11 cellular contexts compared by ENCODE assay signal in genomic region chr12:111428081-111428727, GRCh38. TPM values are rescaled to one million over a fixed set of nuclear protein-coding genes. Genes with fewer than 3 reads are reported as not detected.
DNase-seq lines count a peak whose midpoint lies in the region; ATAC-seq and TF ChIP-seq lines count a peak whose summit lies in the region.
"Had no signal": no experiment of that assay in that cellular context is flagged by ENCODE, and none has a peak within 500 bp of the region (broad histone marks: within the 10 kb centered on the region; RNA-seq: fewer than 3 reads in every experiment).

No MANE protein-coding gene starts in this region.

- peaks cover 91% of the 10 kb centered on the region for H3K4me1 Mint-ChIP-seq in CD14-positive monocyte
- H3K4me1 Mint-ChIP-seq in HFFc6 (ENCODE audit: low read depth): peaks cover 58% of the 10 kb centered on the region
- peaks cover 63 to 70% of the 10 kb centered on the region in 2 donors for H3K4me1 Mint-ChIP-seq in natural killer cell treated with Interleukin-12 subunit alpha and Interleukin-12 subunit beta and Interleukin-15 and Interleukin-18, amount 100 ng/mL, for 72 hours (ENCODE audit: low read depth in 2 of 2)

- peak overlapping the region; percentile 33 for H3K27ac ChIP-seq in caudate nucleus (ENCODE audit: low read depth, low read length)
- H3K27ac ChIP-seq: foreskin keratinocyte had no signal

- no peak for ATAC-seq in natural killer cell treated with Interleukin-12 subunit alpha and Interleukin-12 subunit beta and Interleukin-15 and Interleukin-18, amount 100 ng/mL, for 72 hours
- ATAC-seq in GM18858 (IDR thresholded peaks at IDR 0.05; ENCODE audit: unreplicated experiment): no peak
- ATAC-seq in GM21515 (IDR thresholded peaks at IDR 0.05; ENCODE audit: unreplicated experiment): no peak
- no peak for ATAC-seq in HG03571 (IDR thresholded peaks at IDR 0.05; ENCODE audit: unreplicated experiment)
- ATAC-seq in HG03521 (IDR thresholded peaks at IDR 0.05; ENCODE audit: unreplicated experiment): no peak
- ATAC-seq: foreskin keratinocyte had no signal

- DNase-seq in CD14-positive monocyte (ENCODE audit: low spot score): no peak
- DNase-seq in HFFc6: no peak
- DNase-seq in caudate nucleus (lab: John Stamatoyannopoulos, UW): no peak
- no peak for DNase-seq in natural killer cell treated with Interleukin-12 subunit alpha and Interleukin-12 subunit beta and Interleukin-15 and Interleukin-18, amount 100 ng/mL, for 72 hours (ENCODE audit: low spot score)
- DNase-seq: central memory CD4-positive, alpha-beta T cell; foreskin keratinocyte; NCI-H345 had no signal

- H3K27me3 Mint-ChIP-seq in CD14-positive monocyte (ENCODE audit: low read depth in 3 of 3): peaks cover 0 to 2% (median 0%) of the 10 kb centered on the region in 3 donors
- no peaks in the 10 kb centered on the region for H3K27me3 Mint-ChIP-seq in HFFc6 (ENCODE audit: insufficient read depth)
- H3K27me3 Mint-ChIP-seq in natural killer cell treated with Interleukin-12 subunit alpha and Interleukin-12 subunit beta and Interleukin-15 and Interleukin-18, amount 100 ng/mL, for 72 hours: no peaks in the 10 kb centered on the region

- TF ChIP-seq CTCF in CD14-positive monocyte (IDR thresholded peaks at IDR 0.05) (no peak), HFFc6 (IDR thresholded peaks at IDR 0.05) (no peak)

- H3K4me3 Mint-ChIP-seq in CD14-positive monocyte (peak overlapping the region; percentile 66 to 69), HFFc6 (no peak overlapping the region)
- H3K4me3 Mint-ChIP-seq in natural killer cell treated with Interleukin-12 subunit alpha and Interleukin-12 subunit beta and Interleukin-15 and Interleukin-18, amount 100 ng/mL, for 72 hours: peak overlapping the region; percentile 62

- H3K36me3 Mint-ChIP-seq in CD14-positive monocyte: peaks cover 33 to 52% of the 10 kb centered on the region in 2 donors
- H3K36me3 Mint-ChIP-seq in HFFc6 (ENCODE audit: low read depth): peaks cover 17% of the 10 kb centered on the region; the same call in 1 of the 2 replicates
- no peaks in the 10 kb centered on the region for H3K36me3 Mint-ChIP-seq in natural killer cell treated with Interleukin-12 subunit alpha and Interleukin-12 subunit beta and Interleukin-15 and Interleukin-18, amount 100 ng/mL, for 72 hours

- intact Hi-C loops in CD14-positive monocyte (cut with micrococcal nuclease): loop anchor here in 1 of 2 donors (2.0 kb wide), 1 partner anchor 17 kb away; no protein-coding TSS in a partner anchor

- H3K9me3 Mint-ChIP-seq in CD14-positive monocyte (no peaks in the 10 kb centered on the region), HFFc6 (no peaks in the 10 kb centered on the region)
- no peaks in the 10 kb centered on the region for H3K9me3 Mint-ChIP-seq in natural killer cell treated with Interleukin-12 subunit alpha and Interleukin-12 subunit beta and Interleukin-15 and Interleukin-18, amount 100 ng/mL, for 72 hours

- H3K27ac Mint-ChIP-seq in CD14-positive monocyte (peak overlapping the region; percentile 88 to 93 (median 90)), HFFc6 (0 out of 2 replicates have a peak overlapping the region, but pooled peaks have one; percentile 36)
- H3K27ac Mint-ChIP-seq in natural killer cell treated with Interleukin-12 subunit alpha and Interleukin-12 subunit beta and Interleukin-15 and Interleukin-18, amount 100 ng/mL, for 72 hours: peak overlapping the region; percentile 59 to 72

RNA-seq across cellular contexts. Expression of gene SH2B3, which starts 22.5 kb away (rescaled TPM):
- 10 to 100 TPM; 15.2 to 33.5 TPM for polyA plus RNA-seq in CD14-positive monocyte
- total RNA-seq in HFFc6 (2021; fragmentation: NEBNext Ultra II Directional; extraction: Animal tissue kit (Norgen Biotek cat#: 25700)): 10 to 100 TPM; 54.0 to 80.3 (median 69.8) TPM
- total RNA-seq in natural killer cell treated with Interleukin-12 subunit alpha and Interleukin-12 subunit beta and Interleukin-15 and Interleukin-18, amount 100 ng/mL, for 72 hours: 10 to 100 TPM in 1 of 2 donors, 1 to 10 TPM in 1; 10.0 to 12.2 TPM

RNA-seq across cellular contexts. Expression of gene PHETA1, which starts 59.3 kb away (rescaled TPM):
- 1 to 10 TPM; 3.4 to 4.9 TPM for polyA plus RNA-seq in CD14-positive monocyte
- 10 to 100 TPM; 11.5 to 15.0 (median 14.0) TPM for total RNA-seq in HFFc6 (2021; fragmentation: NEBNext Ultra II Directional; extraction: Animal tissue kit (Norgen Biotek cat#: 25700))
- 1 to 10 TPM; 2.1 to 2.2 TPM for total RNA-seq in natural killer cell treated with Interleukin-12 subunit alpha and Interleukin-12 subunit beta and Interleukin-15 and Interleukin-18, amount 100 ng/mL, for 72 hours

Comparison
In these comparisons a context has a peak if more than half of its experiments do, and no peak if none do; other contexts are left out.
1. H3K27ac Mint-ChIP-seq: peak in every context shown above with its lines; median percentile 90 in CD14-positive monocyte; 66 in natural killer cell treated with Interleukin-12 subunit alpha and Interleukin-12 subunit beta and Interleukin-15 and Interleukin-18, amount 100 ng/mL, for 72 hours; 36 in HFFc6.
2. RNA of gene SH2B3, which starts 22.5 kb away (total RNA-seq): 54.0 to 80.3 TPM in HFFc6; 10.0 to 12.2 TPM in natural killer cell treated with Interleukin-12 subunit alpha and Interleukin-12 subunit beta and Interleukin-15 and Interleukin-18, amount 100 ng/mL, for 72 hours; every median in the first group is over 4 times any median in the second.